In genomic region chr3:94028093-94028837, GRCh38 we compare ENCODE assay signal across 15 cellular contexts. TPM values are rescaled to one million over a fixed set of nuclear protein-coding genes. Genes with fewer than 3 reads are reported as not detected.
DNase-seq lines count a peak whose midpoint lies in the region; ATAC-seq and TF ChIP-seq lines count a peak whose summit lies in the region.
"Had no signal": no experiment of that assay in that cellular context is flagged by ENCODE, and none has a peak within 500 bp of the region (broad histone marks: within the 10 kb centered on the region; RNA-seq: fewer than 3 reads in every experiment).

Gene STX19 (minus strand): TSS chr3:94028597. CDS start chr3:94015269, 13,328 bp downstream.

- H3K4me1 Mint-ChIP-seq in MCF 10A (ENCODE audit: insufficient read depth, unreplicated experiment) (peaks cover 9% of the 10 kb centered on the region), mesothelial cell of epicardium (peaks cover 4% of the 10 kb centered on the region)
- H3K4me1 Mint-ChIP-seq: nephron progenitor cell had no signal

- H3K27ac Mint-ChIP-seq in MCF 10A (ENCODE audit: low read depth, unreplicated experiment) (peak within 1 kb of the TSS; percentile 35), mesothelial cell of epicardium (peak within 1 kb of the TSS; percentile 3)
- H3K27ac Mint-ChIP-seq: nephron progenitor cell had no signal

- TF ChIP-seq CTCF in MCF 10A (IDR thresholded peaks at IDR 0.05; ENCODE audit: unreplicated experiment) (no peak), mesothelial cell of epicardium (IDR thresholded peaks at IDR 0.05; ENCODE audit: unreplicated experiment) (no peak)

- no TSS peak for BruUV-seq in MCF 10A (replicated peaks; lab: Mats Ljungman, UMichigan)

- peak within 1 kb of the TSS; percentile 52 for H3K4me3 Mint-ChIP-seq in MCF 10A (ENCODE audit: unreplicated experiment)
- H3K4me3 Mint-ChIP-seq in mesothelial cell of epicardium, result no peak within 1 kb of the TSS
- H3K4me3 Mint-ChIP-seq: nephron progenitor cell had no signal

- no peaks in the 10 kb centered on the region for H3K9me3 Mint-ChIP-seq in MCF 10A (ENCODE audit: unreplicated experiment)
- H3K9me3 Mint-ChIP-seq in mesothelial cell of epicardium, result peaks cover 7% of the 10 kb centered on the region
- H3K9me3 Mint-ChIP-seq: nephron progenitor cell had no signal

- ATAC-seq in GM19455 (IDR thresholded peaks at IDR 0.05; ENCODE audit: unreplicated experiment), result no peak

- H3K27me3 Mint-ChIP-seq in MCF 10A (ENCODE audit: insufficient read depth, unreplicated experiment), result no peaks in the 10 kb centered on the region
- no peaks in the 10 kb centered on the region for H3K27me3 Mint-ChIP-seq in mesothelial cell of epicardium (ENCODE audit: low read depth)

- DNase-seq in COLO668 (lab: John Stamatoyannopoulos, UW; ENCODE audit: unreplicated experiment) (peak; percentile 6), NCI-H1417 (lab: John Stamatoyannopoulos, UW) (peak in 2 of 3 experiments; percentile 49 to 90), MCF 10A (ENCODE audit: unreplicated experiment) (no peak), mesothelial cell of epicardium (ENCODE audit: low spot score in 2 of 2, unreplicated experiment in 2 of 2) (no peak), Kasumi-1 (lab: John Stamatoyannopoulos, UW) (no peak), head of caudate nucleus (no peak)
- no peak for DNase-seq in activated CD4-positive, CD25-positive, alpha-beta regulatory T cell treated with anti-CD3 and anti-CD28 coated beads, Interleukin-2, amount 50 U/mL, for 72 hours
- DNase-seq: HCEC 1CT, kidney, NCI-H446, nephron progenitor cell, RPMI8226, T-helper 9 cell had no signal

- POLR2A ChIA-PET in MCF 10A (lab: Yijun Ruan, JAX), result interaction anchor here (1.0 kb wide), 2 partner anchors 34 to 37 kb away, joined by 3 to 5 read pairs; partner anchors contain the start of genes DHFR2 and NSUN3

- intact Hi-C loops in MCF 10A (cut with micrococcal nuclease) (no loop called here), head of caudate nucleus (cut with DNase I) (no loop called here)

- CTCF ChIA-PET in MCF 10A (lab: Yijun Ruan, JAX), result interaction anchor here (1.0 to 1.3 kb wide), 2 partner anchors 9 to 10 kb away, joined by 3 to 4 read pairs; no protein-coding TSS in a partner anchor

- H3K36me3 Mint-ChIP-seq in MCF 10A (ENCODE audit: insufficient read depth, unreplicated experiment) (no peaks in the 10 kb centered on the region), mesothelial cell of epicardium (peaks cover 8% of the 10 kb centered on the region)

RNA-seq across cellular contexts. Expression of gene STX19, which starts in this region (rescaled TPM):
- 0.27 TPM in 1 of 2 replicates, not detected in the other for total RNA-seq in MCF 10A (2022)
- 0.18 TPM in 1 of 3 replicates, not detected in the others for total RNA-seq in mesothelial cell of epicardium
- total RNA-seq: fibroblast of villous mesenchyme, kidney had no signal

Comparison
In these comparisons a context has a peak if more than half of its experiments do, and no peak if none do; other contexts are left out.
1. DNase-seq: peak in COLO668 (single experiment) and NCI-H1417 (2 of 3); none in MCF 10A (single experiment), mesothelial cell of epicardium (0 of 2), activated CD4-positive, CD25-positive, alpha-beta regulatory T cell treated with anti-CD3 and anti-CD28 coated beads, Interleukin-2, amount 50 U/mL, for 72 hours (single experiment), Kasumi-1 (0 of 2) and head of caudate nucleus (0 of 42).